Comparison of ENCODE assay signal across 8 cellular contexts in the genomic region with DNA sequence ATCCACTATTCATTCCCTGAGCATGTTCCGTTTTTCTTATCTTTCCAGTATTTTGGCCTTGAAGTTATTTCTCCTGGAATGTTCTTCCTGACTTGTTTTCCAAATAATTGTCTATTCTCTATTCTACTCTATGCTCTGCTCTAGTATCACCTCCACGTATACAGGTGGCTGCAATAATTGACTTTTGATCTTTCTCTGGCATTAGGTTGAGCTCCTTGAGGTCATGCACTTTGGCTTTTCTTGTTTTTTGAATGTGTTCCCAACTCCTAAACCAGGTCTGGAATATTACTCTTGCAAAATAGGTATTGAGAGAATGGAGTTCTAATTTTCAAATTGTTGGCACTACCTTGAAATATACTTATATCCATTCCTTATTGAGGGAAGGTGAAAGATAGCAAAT.
"Had no signal": no experiment of that assay in that cellular context is flagged by ENCODE, and none has a peak within 500 bp of the region (broad histone marks: within the 10 kb centered on the region; RNA-seq: fewer than 3 reads in every experiment).

No MANE protein-coding gene starts in this region.

- FAIRE-seq: G401.6, GM12878, GM12891, GM12892, GM18507, GM19239 had no signal

- H3K4me3 ChIP-seq: GM12878 had no signal

- ATAC-seq: GM12878 had no signal

- DNase-seq: GDM1, GF-D8 had no signal
